Comparison of ENCODE assay signal across 8 cellular contexts in genomic region chrX:31266172-31267076, GRCh38.
DNase-seq lines count a peak whose midpoint lies in the region; ATAC-seq and TF ChIP-seq lines count a peak whose summit lies in the region.

No MANE protein-coding gene starts in this region.

- peak overlapping the region in 4 of 5 donors; percentile 59 to 89 (median 69) for H3K27ac ChIP-seq in adrenal gland
- peak overlapping the region; percentile 63 to 75 (median 72) for H3K27ac ChIP-seq in sigmoid colon

- 0 to 39% (median 12%) methylated on average over 17 to 74 of the region's 74 CpGs for WGBS in adrenal gland, 4 donors
- 1% methylated on average over 74 of the region's 74 CpGs for WGBS in sigmoid colon, 2 donors

- intact Hi-C loops in adrenal gland (cut with DNase I), result no loop called here
- intact Hi-C loops in sigmoid colon (cut with DNase I), result loop anchor here (10.0 kb wide), 1 partner anchor 238 kb away; no protein-coding TSS in a partner anchor

- H3K4me3 ChIP-seq in Loucy (ENCODE audit: low read length, poor library complexity, severe bottlenecking), result peak overlapping the region; percentile 85
- peak overlapping the region in 3 of 4 donors; percentile 25 to 73 (median 31) for H3K4me3 ChIP-seq in adrenal gland
- peak overlapping the region; percentile 49 to 67 (median 67) for H3K4me3 ChIP-seq in sigmoid colon

- peak overlapping the region; percentile 83 for H2AFZ ChIP-seq in Loucy (ENCODE audit: low read length)

- DNase-seq in NCI-H345 (lab: John Stamatoyannopoulos, UW) (peak; percentile 63), NCI-H345 treated with DMSO at 0.1 percent for 48 hours (lab: John Stamatoyannopoulos, UW; ENCODE audit: unreplicated experiment) (no peak), adrenal gland (peak; percentile 38 to 61 (median 52)), hypothalamus (lab: John Stamatoyannopoulos, UW) (peak in 39 of 51 donors; percentile 0 to 49 (median 13)), sigmoid colon (peak; percentile 75), NCI-H2196 treated with DMSO at 0.1 percent for 48 hours (lab: John Stamatoyannopoulos, UW; ENCODE audit: unreplicated experiment) (no peak)

- H3K9ac ChIP-seq in Loucy (ENCODE audit: low read depth, low read length, poor library complexity, severe bottlenecking), result peak overlapping the region; percentile 79

- H3K36me3 ChIP-seq in Loucy (ENCODE audit: insufficient read depth, low read length), result no peaks in the 10 kb centered on the region
- H3K36me3 ChIP-seq in adrenal gland (replicated peaks in 1 of 2), result no peaks in the 10 kb centered on the region
- H3K36me3 ChIP-seq in sigmoid colon, result no peaks in the 10 kb centered on the region

- H4K20me1 ChIP-seq in Loucy (ENCODE audit: insufficient read depth, low read length, poor library complexity, severe bottlenecking), result peaks cover 6% of the 10 kb centered on the region

- no peak for TF ChIP-seq EP300 in sigmoid colon (IDR thresholded peaks at IDR 0.05)

- TF ChIP-seq POLR2A in adrenal gland (IDR thresholded peaks at IDR 0.05) (peak in 1 of 2 donors; percentile 59), sigmoid colon (IDR thresholded peaks at IDR 0.05) (no peak)

- H3K4me2 ChIP-seq in Loucy (ENCODE audit: low read depth, low read length, poor library complexity, severe bottlenecking), result peak overlapping the region; percentile 80

- H3K9me3 ChIP-seq in Loucy (ENCODE audit: insufficient read depth, low read depth, low read length) (no peaks in the 10 kb centered on the region), adrenal gland (replicated peaks in 1 of 3) (no peaks in the 10 kb centered on the region), sigmoid colon (no peaks in the 10 kb centered on the region)

- H3K4me1 ChIP-seq in Loucy (ENCODE audit: insufficient read depth, low read length, poor library complexity, severe bottlenecking) (peaks cover 20% of the 10 kb centered on the region), adrenal gland (replicated peaks in 1 of 2) (no peaks in the 10 kb centered on the region), sigmoid colon (peaks cover 0 to 7% (median 0%) of the 10 kb centered on the region in 4 donors)

- H3K9me2 ChIP-seq in Loucy (replicated peaks; ENCODE audit: low read depth, low read length), result no peaks in the 10 kb centered on the region

- H3K27me3 ChIP-seq in Loucy (ENCODE audit: insufficient read depth, low read length, poor library complexity, severe bottlenecking) (no peaks in the 10 kb centered on the region), adrenal gland (no peaks in the 10 kb centered on the region), sigmoid colon (no peaks in the 10 kb centered on the region)

- TF ChIP-seq CTCF in Loucy (conservative IDR thresholded peaks at IDR 0.05; ENCODE audit: low read length), result no peak
- TF ChIP-seq CTCF in adrenal gland (IDR thresholded peaks at IDR 0.05), result no peak
- no peak for TF ChIP-seq CTCF in sigmoid colon (IDR thresholded peaks at IDR 0.05)

- peak; percentile 95 for ATAC-seq in GM21825 (IDR thresholded peaks at IDR 0.05; ENCODE audit: unreplicated experiment)

- H3K79me2 ChIP-seq in Loucy (ENCODE audit: insufficient read depth, low read length), result peaks cover 53% of the 10 kb centered on the region

- H3F3A ChIP-seq in Loucy (ENCODE audit: low read depth), result no peaks in the 10 kb centered on the region

Comparison
In these comparisons a context has a peak if more than half of its experiments do, and no peak if none do; other contexts are left out.
1. DNase-seq: peak in NCI-H345 (single experiment), adrenal gland (7 of 7), hypothalamus (39 of 51) and sigmoid colon (single experiment); none in NCI-H345 treated with DMSO at 0.1 percent for 48 hours (single experiment) and NCI-H2196 treated with DMSO at 0.1 percent for 48 hours (single experiment).
2. H3K4me3 ChIP-seq: peak in every context shown above with its lines; median percentile 85 in Loucy; 67 in sigmoid colon; 31 in adrenal gland.